1 cellular context compared by ENCODE assay signal in the genomic region with DNA sequence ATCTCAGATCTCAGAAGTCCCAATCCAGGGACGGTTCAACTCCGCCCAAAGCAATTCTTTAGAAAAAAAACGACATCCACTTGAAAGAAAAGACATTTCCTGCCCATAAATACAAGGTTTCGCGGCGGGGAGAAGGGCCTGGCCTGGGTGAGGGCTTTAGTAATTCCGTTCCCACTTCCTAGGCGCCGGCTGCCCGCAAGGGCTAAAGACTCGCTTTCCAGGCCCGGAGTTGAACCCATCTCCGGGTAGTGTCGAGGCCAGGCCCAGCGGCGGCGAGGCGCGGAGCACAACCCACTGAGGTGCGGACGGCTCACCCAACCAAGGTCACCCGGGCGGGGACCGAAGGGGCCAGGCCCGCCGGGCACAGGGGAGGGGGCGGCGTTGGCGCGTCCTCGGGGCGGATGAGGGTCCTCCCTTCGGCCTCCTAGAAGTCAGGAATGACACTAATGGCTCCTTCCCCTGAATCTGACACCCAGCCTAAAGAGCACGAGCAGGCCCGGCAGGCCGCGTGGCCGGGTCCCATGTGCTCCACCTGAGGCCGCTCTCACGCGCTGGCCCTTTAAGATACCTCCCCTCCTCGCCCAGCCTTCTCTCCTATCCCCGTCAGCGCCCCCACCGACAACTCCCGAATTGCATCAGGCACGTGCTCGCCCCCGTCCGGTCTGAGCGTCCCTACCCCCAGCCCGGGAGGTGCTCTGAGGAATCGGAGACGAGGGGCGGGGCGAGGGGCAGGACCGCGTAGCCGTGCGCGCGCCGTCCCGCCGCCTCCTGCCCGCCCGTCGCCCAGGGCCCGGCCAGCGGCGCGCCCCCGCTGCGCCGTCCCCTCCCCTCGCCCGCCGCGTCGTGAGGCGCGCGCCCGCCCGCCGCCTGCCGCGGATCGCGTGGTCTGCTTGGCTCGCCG.
TF ChIP-seq lines count a peak whose summit lies in the region.

No MANE protein-coding gene starts in this region.

TF ChIP-seq in K562, 482 proteins besides CTCF, POLR2A, EP300 and RAD21 (continued from another document and continues in another):
- TF ChIP-seq, protein P1, sequence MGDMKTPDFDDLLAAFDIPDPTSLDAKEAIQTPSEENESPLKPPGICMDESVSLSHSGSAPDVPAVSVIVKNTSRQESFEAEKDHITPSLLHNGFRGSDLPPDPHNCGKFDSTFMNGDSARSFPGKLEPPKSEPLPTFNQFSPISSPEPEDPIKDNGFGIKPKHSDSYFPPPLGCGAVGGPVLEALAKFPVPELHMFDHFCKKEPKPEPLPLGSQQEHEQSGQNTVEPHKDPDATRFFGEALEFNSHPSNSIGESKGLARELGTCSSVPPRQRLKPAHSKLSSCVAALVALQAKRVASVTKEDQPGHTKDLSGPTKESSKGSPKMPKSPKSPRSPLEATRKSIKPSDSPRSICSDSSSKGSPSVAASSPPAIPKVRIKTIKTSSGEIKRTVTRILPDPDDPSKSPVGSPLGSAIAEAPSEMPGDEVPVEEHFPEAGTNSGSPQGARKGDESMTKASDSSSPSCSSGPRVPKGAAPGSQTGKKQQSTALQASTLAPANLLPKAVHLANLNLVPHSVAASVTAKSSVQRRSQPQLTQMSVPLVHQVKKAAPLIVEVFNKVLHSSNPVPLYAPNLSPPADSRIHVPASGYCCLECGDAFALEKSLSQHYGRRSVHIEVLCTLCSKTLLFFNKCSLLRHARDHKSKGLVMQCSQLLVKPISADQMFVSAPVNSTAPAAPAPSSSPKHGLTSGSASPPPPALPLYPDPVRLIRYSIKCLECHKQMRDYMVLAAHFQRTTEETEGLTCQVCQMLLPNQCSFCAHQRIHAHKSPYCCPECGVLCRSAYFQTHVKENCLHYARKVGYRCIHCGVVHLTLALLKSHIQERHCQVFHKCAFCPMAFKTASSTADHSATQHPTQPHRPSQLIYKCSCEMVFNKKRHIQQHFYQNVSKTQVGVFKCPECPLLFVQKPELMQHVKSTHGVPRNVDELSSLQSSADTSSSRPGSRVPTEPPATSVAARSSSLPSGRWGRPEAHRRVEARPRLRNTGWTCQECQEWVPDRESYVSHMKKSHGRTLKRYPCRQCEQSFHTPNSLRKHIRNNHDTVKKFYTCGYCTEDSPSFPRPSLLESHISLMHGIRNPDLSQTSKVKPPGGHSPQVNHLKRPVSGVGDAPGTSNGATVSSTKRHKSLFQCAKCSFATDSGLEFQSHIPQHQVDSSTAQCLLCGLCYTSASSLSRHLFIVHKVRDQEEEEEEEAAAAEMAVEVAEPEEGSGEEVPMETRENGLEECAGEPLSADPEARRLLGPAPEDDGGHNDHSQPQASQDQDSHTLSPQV (IDR thresholded peaks at IDR 0.05), result peak; percentile 98
- no peak for TF ChIP-seq NR2F6 (CRISPR knock-in tag; IDR thresholded peaks at IDR 0.05)
- TF ChIP-seq ELF2 (CRISPR knock-in tag; IDR thresholded peaks at IDR 0.05), result no peak
- TF ChIP-seq, protein P2, sequence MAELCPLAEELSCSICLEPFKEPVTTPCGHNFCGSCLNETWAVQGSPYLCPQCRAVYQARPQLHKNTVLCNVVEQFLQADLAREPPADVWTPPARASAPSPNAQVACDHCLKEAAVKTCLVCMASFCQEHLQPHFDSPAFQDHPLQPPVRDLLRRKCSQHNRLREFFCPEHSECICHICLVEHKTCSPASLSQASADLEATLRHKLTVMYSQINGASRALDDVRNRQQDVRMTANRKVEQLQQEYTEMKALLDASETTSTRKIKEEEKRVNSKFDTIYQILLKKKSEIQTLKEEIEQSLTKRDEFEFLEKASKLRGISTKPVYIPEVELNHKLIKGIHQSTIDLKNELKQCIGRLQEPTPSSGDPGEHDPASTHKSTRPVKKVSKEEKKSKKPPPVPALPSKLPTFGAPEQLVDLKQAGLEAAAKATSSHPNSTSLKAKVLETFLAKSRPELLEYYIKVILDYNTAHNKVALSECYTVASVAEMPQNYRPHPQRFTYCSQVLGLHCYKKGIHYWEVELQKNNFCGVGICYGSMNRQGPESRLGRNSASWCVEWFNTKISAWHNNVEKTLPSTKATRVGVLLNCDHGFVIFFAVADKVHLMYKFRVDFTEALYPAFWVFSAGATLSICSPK (IDR thresholded peaks at IDR 0.05; ENCODE audit: borderline replicate concordance), result no peak
- TF ChIP-seq DDX20 (tag; IDR thresholded peaks at IDR 0.05; ENCODE audit: low read depth), result no peak
- no peak for TF ChIP-seq KLF1 (tag; IDR thresholded peaks at IDR 0.05)
- TF ChIP-seq, protein P3, sequence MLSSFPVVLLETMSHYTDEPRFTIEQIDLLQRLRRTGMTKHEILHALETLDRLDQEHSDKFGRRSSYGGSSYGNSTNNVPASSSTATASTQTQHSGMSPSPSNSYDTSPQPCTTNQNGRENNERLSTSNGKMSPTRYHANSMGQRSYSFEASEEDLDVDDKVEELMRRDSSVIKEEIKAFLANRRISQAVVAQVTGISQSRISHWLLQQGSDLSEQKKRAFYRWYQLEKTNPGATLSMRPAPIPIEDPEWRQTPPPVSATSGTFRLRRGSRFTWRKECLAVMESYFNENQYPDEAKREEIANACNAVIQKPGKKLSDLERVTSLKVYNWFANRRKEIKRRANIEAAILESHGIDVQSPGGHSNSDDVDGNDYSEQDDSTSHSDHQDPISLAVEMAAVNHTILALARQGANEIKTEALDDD (IDR thresholded peaks at IDR 0.05), result no peak
- TF ChIP-seq, protein P4, sequence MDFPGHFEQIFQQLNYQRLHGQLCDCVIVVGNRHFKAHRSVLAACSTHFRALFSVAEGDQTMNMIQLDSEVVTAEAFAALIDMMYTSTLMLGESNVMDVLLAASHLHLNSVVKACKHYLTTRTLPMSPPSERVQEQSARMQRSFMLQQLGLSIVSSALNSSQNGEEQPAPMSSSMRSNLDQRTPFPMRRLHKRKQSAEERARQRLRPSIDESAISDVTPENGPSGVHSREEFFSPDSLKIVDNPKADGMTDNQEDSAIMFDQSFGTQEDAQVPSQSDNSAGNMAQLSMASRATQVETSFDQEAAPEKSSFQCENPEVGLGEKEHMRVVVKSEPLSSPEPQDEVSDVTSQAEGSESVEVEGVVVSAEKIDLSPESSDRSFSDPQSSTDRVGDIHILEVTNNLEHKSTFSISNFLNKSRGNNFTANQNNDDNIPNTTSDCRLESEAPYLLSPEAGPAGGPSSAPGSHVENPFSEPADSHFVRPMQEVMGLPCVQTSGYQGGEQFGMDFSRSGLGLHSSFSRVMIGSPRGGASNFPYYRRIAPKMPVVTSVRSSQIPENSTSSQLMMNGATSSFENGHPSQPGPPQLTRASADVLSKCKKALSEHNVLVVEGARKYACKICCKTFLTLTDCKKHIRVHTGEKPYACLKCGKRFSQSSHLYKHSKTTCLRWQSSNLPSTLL (IDR thresholded peaks at IDR 0.05), result no peak
- TF ChIP-seq ZC3H4 (CRISPR knock-in tag; IDR thresholded peaks at IDR 0.05; ENCODE audit: borderline replicate concordance), result no peak
- TF ChIP-seq TGIF2 (CRISPR knock-in tag; IDR thresholded peaks at IDR 0.05), result peak; percentile 88
- TF ChIP-seq ZNF143 (CRISPR knock-in tag; IDR thresholded peaks at IDR 0.05), result peak; percentile 48; the same call in 1 of the 2 replicates
- TF ChIP-seq NR2C1 (IDR thresholded peaks at IDR 0.05), result no peak
- TF ChIP-seq NR2C1 (tag; IDR thresholded peaks at IDR 0.05), result peak; percentile 62; the same call in 1 of the 2 replicates
- no peak for TF ChIP-seq YBX1 (IDR thresholded peaks at IDR 0.05)
- no peak for TF ChIP-seq SRSF7 (optimal IDR thresholded peaks at IDR 0.05; ENCODE audit: low read depth, low read length)
- no peak for TF ChIP-seq ZNF79 (CRISPR knock-in tag; IDR thresholded peaks at IDR 0.05; ENCODE audit: low read depth)
- TF ChIP-seq HNRNPLL (IDR thresholded peaks at IDR 0.05; ENCODE audit: low read depth, low read length, poor library complexity, severe bottlenecking), result no peak
- TF ChIP-seq ZNF165 (CRISPR knock-in tag; IDR thresholded peaks at IDR 0.05; ENCODE audit: borderline replicate concordance), result 0 out of 2 replicates have a peak, but pooled peaks have one; percentile 77
- TF ChIP-seq ZNF133 (CRISPR knock-in tag; IDR thresholded peaks at IDR 0.05), result 0 out of 2 replicates have a peak, but pooled peaks have one; percentile 50
- no peak for TF ChIP-seq ZSCAN29 (IDR thresholded peaks at IDR 0.05)
- TF ChIP-seq MAFF (IDR thresholded peaks at IDR 0.05; ENCODE audit: low read length), result no peak
- TF ChIP-seq ZNF124 (CRISPR knock-in tag; IDR thresholded peaks at IDR 0.05), result 0 out of 2 replicates have a peak, but pooled peaks have one; percentile 70
- TF ChIP-seq, protein P5, sequence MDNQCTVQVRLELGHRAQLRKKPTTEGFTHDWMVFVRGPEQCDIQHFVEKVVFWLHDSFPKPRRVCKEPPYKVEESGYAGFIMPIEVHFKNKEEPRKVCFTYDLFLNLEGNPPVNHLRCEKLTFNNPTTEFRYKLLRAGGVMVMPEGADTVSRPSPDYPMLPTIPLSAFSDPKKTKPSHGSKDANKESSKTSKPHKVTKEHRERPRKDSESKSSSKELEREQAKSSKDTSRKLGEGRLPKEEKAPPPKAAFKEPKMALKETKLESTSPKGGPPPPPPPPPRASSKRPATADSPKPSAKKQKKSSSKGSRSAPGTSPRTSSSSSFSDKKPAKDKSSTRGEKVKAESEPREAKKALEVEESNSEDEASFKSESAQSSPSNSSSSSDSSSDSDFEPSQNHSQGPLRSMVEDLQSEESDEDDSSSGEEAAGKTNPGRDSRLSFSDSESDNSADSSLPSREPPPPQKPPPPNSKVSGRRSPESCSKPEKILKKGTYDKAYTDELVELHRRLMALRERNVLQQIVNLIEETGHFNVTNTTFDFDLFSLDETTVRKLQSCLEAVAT (IDR thresholded peaks at IDR 0.05), result no peak
- TF ChIP-seq, protein P6, sequence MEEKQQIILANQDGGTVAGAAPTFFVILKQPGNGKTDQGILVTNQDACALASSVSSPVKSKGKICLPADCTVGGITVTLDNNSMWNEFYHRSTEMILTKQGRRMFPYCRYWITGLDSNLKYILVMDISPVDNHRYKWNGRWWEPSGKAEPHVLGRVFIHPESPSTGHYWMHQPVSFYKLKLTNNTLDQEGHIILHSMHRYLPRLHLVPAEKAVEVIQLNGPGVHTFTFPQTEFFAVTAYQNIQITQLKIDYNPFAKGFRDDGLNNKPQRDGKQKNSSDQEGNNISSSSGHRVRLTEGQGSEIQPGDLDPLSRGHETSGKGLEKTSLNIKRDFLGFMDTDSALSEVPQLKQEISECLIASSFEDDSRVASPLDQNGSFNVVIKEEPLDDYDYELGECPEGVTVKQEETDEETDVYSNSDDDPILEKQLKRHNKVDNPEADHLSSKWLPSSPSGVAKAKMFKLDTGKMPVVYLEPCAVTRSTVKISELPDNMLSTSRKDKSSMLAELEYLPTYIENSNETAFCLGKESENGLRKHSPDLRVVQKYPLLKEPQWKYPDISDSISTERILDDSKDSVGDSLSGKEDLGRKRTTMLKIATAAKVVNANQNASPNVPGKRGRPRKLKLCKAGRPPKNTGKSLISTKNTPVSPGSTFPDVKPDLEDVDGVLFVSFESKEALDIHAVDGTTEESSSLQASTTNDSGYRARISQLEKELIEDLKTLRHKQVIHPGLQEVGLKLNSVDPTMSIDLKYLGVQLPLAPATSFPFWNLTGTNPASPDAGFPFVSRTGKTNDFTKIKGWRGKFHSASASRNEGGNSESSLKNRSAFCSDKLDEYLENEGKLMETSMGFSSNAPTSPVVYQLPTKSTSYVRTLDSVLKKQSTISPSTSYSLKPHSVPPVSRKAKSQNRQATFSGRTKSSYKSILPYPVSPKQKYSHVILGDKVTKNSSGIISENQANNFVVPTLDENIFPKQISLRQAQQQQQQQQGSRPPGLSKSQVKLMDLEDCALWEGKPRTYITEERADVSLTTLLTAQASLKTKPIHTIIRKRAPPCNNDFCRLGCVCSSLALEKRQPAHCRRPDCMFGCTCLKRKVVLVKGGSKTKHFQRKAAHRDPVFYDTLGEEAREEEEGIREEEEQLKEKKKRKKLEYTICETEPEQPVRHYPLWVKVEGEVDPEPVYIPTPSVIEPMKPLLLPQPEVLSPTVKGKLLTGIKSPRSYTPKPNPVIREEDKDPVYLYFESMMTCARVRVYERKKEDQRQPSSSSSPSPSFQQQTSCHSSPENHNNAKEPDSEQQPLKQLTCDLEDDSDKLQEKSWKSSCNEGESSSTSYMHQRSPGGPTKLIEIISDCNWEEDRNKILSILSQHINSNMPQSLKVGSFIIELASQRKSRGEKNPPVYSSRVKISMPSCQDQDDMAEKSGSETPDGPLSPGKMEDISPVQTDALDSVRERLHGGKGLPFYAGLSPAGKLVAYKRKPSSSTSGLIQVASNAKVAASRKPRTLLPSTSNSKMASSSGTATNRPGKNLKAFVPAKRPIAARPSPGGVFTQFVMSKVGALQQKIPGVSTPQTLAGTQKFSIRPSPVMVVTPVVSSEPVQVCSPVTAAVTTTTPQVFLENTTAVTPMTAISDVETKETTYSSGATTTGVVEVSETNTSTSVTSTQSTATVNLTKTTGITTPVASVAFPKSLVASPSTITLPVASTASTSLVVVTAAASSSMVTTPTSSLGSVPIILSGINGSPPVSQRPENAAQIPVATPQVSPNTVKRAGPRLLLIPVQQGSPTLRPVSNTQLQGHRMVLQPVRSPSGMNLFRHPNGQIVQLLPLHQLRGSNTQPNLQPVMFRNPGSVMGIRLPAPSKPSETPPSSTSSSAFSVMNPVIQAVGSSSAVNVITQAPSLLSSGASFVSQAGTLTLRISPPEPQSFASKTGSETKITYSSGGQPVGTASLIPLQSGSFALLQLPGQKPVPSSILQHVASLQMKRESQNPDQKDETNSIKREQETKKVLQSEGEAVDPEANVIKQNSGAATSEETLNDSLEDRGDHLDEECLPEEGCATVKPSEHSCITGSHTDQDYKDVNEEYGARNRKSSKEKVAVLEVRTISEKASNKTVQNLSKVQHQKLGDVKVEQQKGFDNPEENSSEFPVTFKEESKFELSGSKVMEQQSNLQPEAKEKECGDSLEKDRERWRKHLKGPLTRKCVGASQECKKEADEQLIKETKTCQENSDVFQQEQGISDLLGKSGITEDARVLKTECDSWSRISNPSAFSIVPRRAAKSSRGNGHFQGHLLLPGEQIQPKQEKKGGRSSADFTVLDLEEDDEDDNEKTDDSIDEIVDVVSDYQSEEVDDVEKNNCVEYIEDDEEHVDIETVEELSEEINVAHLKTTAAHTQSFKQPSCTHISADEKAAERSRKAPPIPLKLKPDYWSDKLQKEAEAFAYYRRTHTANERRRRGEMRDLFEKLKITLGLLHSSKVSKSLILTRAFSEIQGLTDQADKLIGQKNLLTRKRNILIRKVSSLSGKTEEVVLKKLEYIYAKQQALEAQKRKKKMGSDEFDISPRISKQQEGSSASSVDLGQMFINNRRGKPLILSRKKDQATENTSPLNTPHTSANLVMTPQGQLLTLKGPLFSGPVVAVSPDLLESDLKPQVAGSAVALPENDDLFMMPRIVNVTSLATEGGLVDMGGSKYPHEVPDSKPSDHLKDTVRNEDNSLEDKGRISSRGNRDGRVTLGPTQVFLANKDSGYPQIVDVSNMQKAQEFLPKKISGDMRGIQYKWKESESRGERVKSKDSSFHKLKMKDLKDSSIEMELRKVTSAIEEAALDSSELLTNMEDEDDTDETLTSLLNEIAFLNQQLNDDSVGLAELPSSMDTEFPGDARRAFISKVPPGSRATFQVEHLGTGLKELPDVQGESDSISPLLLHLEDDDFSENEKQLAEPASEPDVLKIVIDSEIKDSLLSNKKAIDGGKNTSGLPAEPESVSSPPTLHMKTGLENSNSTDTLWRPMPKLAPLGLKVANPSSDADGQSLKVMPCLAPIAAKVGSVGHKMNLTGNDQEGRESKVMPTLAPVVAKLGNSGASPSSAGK (IDR thresholded peaks at IDR 0.05), result peak; percentile 99
- TF ChIP-seq ZNF3 (CRISPR knock-in tag; IDR thresholded peaks at IDR 0.05), result no peak
- peak; percentile 18; the same call in 1 of the 2 replicates for TF ChIP-seq MEF2D (tag; conservative IDR thresholded peaks at IDR 0.05; ENCODE audit: low read depth)
- TF ChIP-seq, protein P7, sequence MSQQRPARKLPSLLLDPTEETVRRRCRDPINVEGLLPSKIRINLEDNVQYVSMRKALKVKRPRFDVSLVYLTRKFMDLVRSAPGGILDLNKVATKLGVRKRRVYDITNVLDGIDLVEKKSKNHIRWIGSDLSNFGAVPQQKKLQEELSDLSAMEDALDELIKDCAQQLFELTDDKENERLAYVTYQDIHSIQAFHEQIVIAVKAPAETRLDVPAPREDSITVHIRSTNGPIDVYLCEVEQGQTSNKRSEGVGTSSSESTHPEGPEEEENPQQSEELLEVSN (IDR thresholded peaks at IDR 0.05; ENCODE audit: borderline replicate concordance in 1 of 2, extremely low read depth in 1 of 2, insufficient read depth in 1 of 2, insufficient read length in 1 of 2, low read depth in 1 of 2, low read length in 1 of 2, poor library complexity in 1 of 2, severe bottlenecking in 1 of 2), result peak; percentile 95 to 97
- no peak for TF ChIP-seq SAFB2 (IDR thresholded peaks at IDR 0.05; ENCODE audit: borderline replicate concordance, low read depth, low read length, severe bottlenecking)
